In the genomic region with DNA sequence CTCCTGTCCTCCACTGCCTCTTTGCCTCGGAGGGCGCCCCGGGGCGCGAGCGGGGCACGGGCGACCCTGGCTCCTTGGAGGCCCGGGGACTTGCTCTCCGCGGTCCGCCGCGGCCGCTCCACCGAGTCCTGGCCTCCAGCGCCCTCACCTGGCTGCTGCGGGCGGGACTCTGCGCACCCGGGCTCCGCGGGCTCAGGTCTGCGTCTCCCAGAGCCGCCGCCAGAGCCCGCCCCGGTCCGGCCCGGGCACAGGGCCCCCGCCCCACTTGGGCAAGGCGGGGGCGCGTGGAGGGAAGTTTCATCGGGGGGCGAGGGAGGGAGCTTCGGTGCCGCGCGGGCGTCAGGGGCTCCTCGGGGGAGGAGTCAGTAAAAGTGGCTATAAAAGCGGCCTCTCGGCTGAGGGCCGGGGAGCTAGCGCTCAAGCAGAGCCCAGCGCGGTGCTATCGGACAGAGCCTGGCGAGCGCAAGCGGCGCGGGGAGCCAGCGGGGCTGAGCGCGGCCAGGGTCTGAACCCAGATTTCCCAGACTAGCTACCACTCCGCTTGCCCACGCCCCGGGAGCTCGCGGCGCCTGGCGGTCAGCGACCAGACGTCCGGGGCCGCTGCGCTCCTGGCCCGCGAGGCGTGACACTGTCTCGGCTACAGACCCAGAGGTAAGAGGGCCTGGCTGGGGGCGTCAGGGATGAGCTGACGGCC, we compare ENCODE assay signal across 7 cellular contexts.
DNase-seq lines count a peak whose midpoint lies in the region; ATAC-seq and TF ChIP-seq lines count a peak whose summit lies in the region.

A gene with protein sequence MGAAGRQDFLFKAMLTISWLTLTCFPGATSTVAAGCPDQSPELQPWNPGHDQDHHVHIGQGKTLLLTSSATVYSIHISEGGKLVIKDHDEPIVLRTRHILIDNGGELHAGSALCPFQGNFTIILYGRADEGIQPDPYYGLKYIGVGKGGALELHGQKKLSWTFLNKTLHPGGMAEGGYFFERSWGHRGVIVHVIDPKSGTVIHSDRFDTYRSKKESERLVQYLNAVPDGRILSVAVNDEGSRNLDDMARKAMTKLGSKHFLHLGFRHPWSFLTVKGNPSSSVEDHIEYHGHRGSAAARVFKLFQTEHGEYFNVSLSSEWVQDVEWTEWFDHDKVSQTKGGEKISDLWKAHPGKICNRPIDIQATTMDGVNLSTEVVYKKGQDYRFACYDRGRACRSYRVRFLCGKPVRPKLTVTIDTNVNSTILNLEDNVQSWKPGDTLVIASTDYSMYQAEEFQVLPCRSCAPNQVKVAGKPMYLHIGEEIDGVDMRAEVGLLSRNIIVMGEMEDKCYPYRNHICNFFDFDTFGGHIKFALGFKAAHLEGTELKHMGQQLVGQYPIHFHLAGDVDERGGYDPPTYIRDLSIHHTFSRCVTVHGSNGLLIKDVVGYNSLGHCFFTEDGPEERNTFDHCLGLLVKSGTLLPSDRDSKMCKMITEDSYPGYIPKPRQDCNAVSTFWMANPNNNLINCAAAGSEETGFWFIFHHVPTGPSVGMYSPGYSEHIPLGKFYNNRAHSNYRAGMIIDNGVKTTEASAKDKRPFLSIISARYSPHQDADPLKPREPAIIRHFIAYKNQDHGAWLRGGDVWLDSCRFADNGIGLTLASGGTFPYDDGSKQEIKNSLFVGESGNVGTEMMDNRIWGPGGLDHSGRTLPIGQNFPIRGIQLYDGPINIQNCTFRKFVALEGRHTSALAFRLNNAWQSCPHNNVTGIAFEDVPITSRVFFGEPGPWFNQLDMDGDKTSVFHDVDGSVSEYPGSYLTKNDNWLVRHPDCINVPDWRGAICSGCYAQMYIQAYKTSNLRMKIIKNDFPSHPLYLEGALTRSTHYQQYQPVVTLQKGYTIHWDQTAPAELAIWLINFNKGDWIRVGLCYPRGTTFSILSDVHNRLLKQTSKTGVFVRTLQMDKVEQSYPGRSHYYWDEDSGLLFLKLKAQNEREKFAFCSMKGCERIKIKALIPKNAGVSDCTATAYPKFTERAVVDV (N-terminal part only) (plus strand): TSS at position 407 of the 694 bp plus-strand sequence. CDS start 94,510 bp downstream, outside the sequence.

- peaks cover 72% of the 10 kb centered on the region for H3K27me3 Mint-ChIP-seq in dendritic cell treated with granulocyte-macrophage colony-stimulating factor and Interleukin-4, amounts not matched to agents 40 ng/mL and 50 ng/mL, for 4 days

- H3K36me3 Mint-ChIP-seq in dendritic cell treated with granulocyte-macrophage colony-stimulating factor and Interleukin-4, amounts not matched to agents 40 ng/mL and 50 ng/mL, for 4 days (ENCODE audit: low read depth): no peaks in the 10 kb centered on the region

- peaks cover 35% of the 10 kb centered on the region for H3K4me1 Mint-ChIP-seq in dendritic cell treated with granulocyte-macrophage colony-stimulating factor and Interleukin-4, amounts not matched to agents 40 ng/mL and 50 ng/mL, for 4 days (ENCODE audit: low read depth)

- no peak for ATAC-seq in HG02885 (IDR thresholded peaks at IDR 0.05; ENCODE audit: poor library complexity, unreplicated experiment)

- DNase-seq in GM10266 (ENCODE audit: extremely low spot score) (peak; percentile 71), NCI-H1092 treated with DMSO at 0.1 percent for 48 hours (lab: John Stamatoyannopoulos, UW) (peak; percentile 51), T1000 (lab: John Stamatoyannopoulos, UW) (peak; percentile 43), left kidney (ENCODE audit: low read depth, low spot score) (peak; percentile 93)
- DNase-seq in stimulated activated CD4-positive, alpha-beta T cell treated with anti-CD3 and anti-CD28 coated beads, Interleukin-15, amount 100 ng/mL, for 48 hours (ENCODE audit: low read depth in 2 of 2): peak; percentile 32 to 66

- no peaks in the 10 kb centered on the region for H3K9me3 Mint-ChIP-seq in dendritic cell treated with granulocyte-macrophage colony-stimulating factor and Interleukin-4, amounts not matched to agents 40 ng/mL and 50 ng/mL, for 4 days

- TF ChIP-seq CTCF in GM10266 (IDR thresholded peaks at IDR 0.05; ENCODE audit: control insufficient read depth, insufficient read depth, low read depth, missing control alignments): peak; percentile 68

- intact Hi-C loops in dendritic cell treated with granulocyte-macrophage colony-stimulating factor and Interleukin-4, amounts not matched to agents 40 ng/mL and 50 ng/mL, for 4 days (cut with micrococcal nuclease): loop anchor here (10.0 kb wide), 2 partner anchors 84 to 186 kb away; a partner anchor contains a TSS

- H3K27ac Mint-ChIP-seq in dendritic cell treated with granulocyte-macrophage colony-stimulating factor and Interleukin-4, amounts not matched to agents 40 ng/mL and 50 ng/mL, for 4 days: no peak within 1 kb of the TSS

- peak within 1 kb of the TSS; percentile 36 for H3K4me3 Mint-ChIP-seq in dendritic cell treated with granulocyte-macrophage colony-stimulating factor and Interleukin-4, amounts not matched to agents 40 ng/mL and 50 ng/mL, for 4 days

Comparison
In these comparisons a context has a peak if more than half of its experiments do, and no peak if none do; other contexts are left out.
1. DNase-seq: peak in every context shown above with its lines; median percentile 93 in left kidney; 71 in GM10266; 51 in NCI-H1092 treated with DMSO at 0.1 percent for 48 hours; 49 in stimulated activated CD4-positive, alpha-beta T cell treated with anti-CD3 and anti-CD28 coated beads, Interleukin-15, amount 100 ng/mL, for 48 hours; 43 in T1000.